In genomic region chr19:48127561-48127960, GRCh38 we compare ENCODE assay signal across 2 cellular contexts.
TF ChIP-seq lines count a peak whose summit lies in the region.

No MANE protein-coding gene starts in this region.

TF ChIP-seq in HEK293, 187 proteins besides CTCF, POLR2A, EP300 and RAD21:
- no peak for TF ChIP-seq HOXA7 (CRISPR knock-in tag; IDR thresholded peaks at IDR 0.05; ENCODE audit: borderline replicate concordance)
- TF ChIP-seq, protein P1, sequence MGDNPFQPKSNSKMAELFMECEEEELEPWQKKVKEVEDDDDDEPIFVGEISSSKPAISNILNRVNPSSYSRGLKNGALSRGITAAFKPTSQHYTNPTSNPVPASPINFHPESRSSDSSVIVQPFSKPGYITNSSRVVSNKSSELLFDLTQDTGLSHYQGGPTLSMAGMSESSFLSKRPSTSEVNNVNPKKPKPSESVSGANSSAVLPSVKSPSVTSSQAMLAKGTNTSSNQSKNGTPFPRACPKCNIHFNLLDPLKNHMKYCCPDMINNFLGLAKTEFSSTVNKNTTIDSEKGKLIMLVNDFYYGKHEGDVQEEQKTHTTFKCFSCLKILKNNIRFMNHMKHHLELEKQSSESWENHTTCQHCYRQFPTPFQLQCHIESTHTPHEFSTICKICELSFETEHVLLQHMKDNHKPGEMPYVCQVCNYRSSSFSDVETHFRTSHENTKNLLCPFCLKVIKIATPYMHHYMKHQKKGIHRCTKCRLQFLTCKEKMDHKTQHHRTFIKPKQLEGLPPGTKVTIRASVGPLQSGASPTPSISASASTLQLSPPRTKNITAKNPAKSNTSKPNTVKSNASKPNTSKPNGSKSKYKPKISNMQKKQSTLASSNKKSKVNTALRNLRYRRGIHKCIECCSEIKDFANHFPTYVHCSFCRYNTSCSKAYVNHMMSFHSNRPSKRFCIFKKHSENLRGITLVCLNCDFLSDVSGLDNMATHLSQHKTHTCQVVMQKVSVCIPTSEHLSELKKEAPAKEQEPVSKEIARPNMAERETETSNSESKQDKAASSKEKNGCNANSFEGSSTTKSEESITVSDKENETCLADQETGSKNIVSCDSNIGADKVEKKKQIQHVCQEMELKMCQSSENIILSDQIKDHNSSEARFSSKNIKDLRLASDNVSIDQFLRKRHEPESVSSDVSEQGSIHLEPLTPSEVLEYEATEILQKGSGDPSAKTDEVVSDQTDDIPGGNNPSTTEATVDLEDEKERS (tag by site-specific recombination; IDR thresholded peaks at IDR 0.05): peak; percentile 82; the same call in 1 of the 2 replicates
- TF ChIP-seq ZNF76 (tag by site-specific recombination; IDR thresholded peaks at IDR 0.05; ENCODE audit: borderline replicate concordance, low read depth): no peak
- TF ChIP-seq, protein P2, sequence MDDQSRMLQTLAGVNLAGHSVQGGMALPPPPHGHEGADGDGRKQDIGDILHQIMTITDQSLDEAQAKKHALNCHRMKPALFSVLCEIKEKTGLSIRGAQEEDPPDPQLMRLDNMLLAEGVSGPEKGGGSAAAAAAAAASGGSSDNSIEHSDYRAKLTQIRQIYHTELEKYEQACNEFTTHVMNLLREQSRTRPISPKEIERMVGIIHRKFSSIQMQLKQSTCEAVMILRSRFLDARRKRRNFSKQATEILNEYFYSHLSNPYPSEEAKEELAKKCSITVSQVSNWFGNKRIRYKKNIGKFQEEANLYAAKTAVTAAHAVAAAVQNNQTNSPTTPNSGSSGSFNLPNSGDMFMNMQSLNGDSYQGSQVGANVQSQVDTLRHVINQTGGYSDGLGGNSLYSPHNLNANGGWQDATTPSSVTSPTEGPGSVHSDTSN (CRISPR knock-in tag; IDR thresholded peaks at IDR 0.05): no peak

TF ChIP-seq in K562, 482 proteins besides CTCF, POLR2A, EP300 and RAD21:
- 0 out of 4 replicates have a peak, but pooled peaks of 1 of the 2 experiments have one; percentile 16 for TF ChIP-seq RCOR1 (IDR thresholded peaks at IDR 0.05; ENCODE audit: borderline replicate concordance in 1 of 2, low read depth in 2 of 2, low read length in 2 of 2)
- 0 out of 2 replicates have a peak, but pooled peaks have one; percentile 11 for TF ChIP-seq BCOR (IDR thresholded peaks at IDR 0.05)
- peak; percentile 60 for TF ChIP-seq RBM25 (IDR thresholded peaks at IDR 0.05; ENCODE audit: low read depth, low read length, severe bottlenecking)
- no peak for TF ChIP-seq ZBED1 (IDR thresholded peaks at IDR 0.05)
- TF ChIP-seq SRSF7 (optimal IDR thresholded peaks at IDR 0.05; ENCODE audit: low read depth, low read length): no peak
- TF ChIP-seq RFX7 (CRISPR knock-in tag; IDR thresholded peaks at IDR 0.05): no peak
